Comparison of ENCODE assay signal across 1 cellular context in genomic region chr18:21704603-21705364, GRCh38.
TF ChIP-seq lines count a peak whose summit lies in the region.

Gene ABHD3, minus strand, starts transcription at chr18:21704774. Its CDS starts 109 bp downstream, at chr18:21704665.

TF ChIP-seq in HepG2, 621 proteins besides CTCF, POLR2A, EP300 and RAD21 (continued from another document and continues in another):
- TF ChIP-seq ZNF280D (CRISPR knock-in tag; IDR thresholded peaks at IDR 0.05) (peak; percentile 79), ZNF142 (CRISPR knock-in tag; IDR thresholded peaks at IDR 0.05) (peak; percentile 55; the same call in 1 of the 2 replicates), KDM4B (CRISPR knock-in tag; IDR thresholded peaks at IDR 0.05) (peak; percentile 75; the same call in 1 of the 2 replicates), PITX1 (CRISPR knock-in tag; IDR thresholded peaks at IDR 0.05) (peak; percentile 55; the same call in 1 of the 2 replicates), NAIF1 (CRISPR knock-in tag; IDR thresholded peaks at IDR 0.05; ENCODE audit: borderline replicate concordance) (no peak), SP1 (IDR thresholded peaks at IDR 0.05) (no peak), SP1 (CRISPR knock-in tag; IDR thresholded peaks at IDR 0.05) (peak; percentile 27), SKI (IDR thresholded peaks at IDR 0.05; ENCODE audit: partially characterized antibody) (peak; percentile 40), HINFP (CRISPR knock-in tag; IDR thresholded peaks at IDR 0.05; ENCODE audit: low read depth) (0 out of 2 replicates have a peak, but pooled peaks have one; percentile 27), THAP9 (CRISPR knock-in tag; IDR thresholded peaks at IDR 0.05; ENCODE audit: borderline replicate concordance) (peak; percentile 24; the same call in 1 of the 2 replicates), AHR (CRISPR knock-in tag; IDR thresholded peaks at IDR 0.05) (0 out of 2 replicates have a peak, but pooled peaks have one; percentile 43), ZNF138 (CRISPR knock-in tag; IDR thresholded peaks at IDR 0.05; ENCODE audit: low read depth) (no peak), ZNF124 (CRISPR knock-in tag; IDR thresholded peaks at IDR 0.05) (0 out of 2 replicates have a peak, but pooled peaks have one; percentile 66), KLF9 (CRISPR knock-in tag; IDR thresholded peaks at IDR 0.05; ENCODE audit: low read depth) (no peak), PHF8 (CRISPR knock-in tag; IDR thresholded peaks at IDR 0.05) (peak; percentile 44), PPARG (CRISPR knock-in tag; conservative IDR thresholded peaks at IDR 0.05) (0 out of 2 replicates have a peak, but pooled peaks have one; percentile 27), ZNF737 (CRISPR knock-in tag; IDR thresholded peaks at IDR 0.05; ENCODE audit: borderline replicate concordance) (no peak), ERF (CRISPR knock-in tag; IDR thresholded peaks at IDR 0.05) (peak; percentile 67), ZNF30 (CRISPR knock-in tag; IDR thresholded peaks at IDR 0.05) (no peak), ZSCAN5A (CRISPR knock-in tag; IDR thresholded peaks at IDR 0.05; ENCODE audit: borderline replicate concordance) (no peak; the same call in 1 of the 2 replicates), SMAD1 (CRISPR knock-in tag; IDR thresholded peaks at IDR 0.05; ENCODE audit: borderline replicate concordance, low read depth) (peak; percentile 39; the same call in 1 of the 2 replicates), PHF21A (CRISPR knock-in tag; IDR thresholded peaks at IDR 0.05) (peak; percentile 3; the same call in 1 of the 2 replicates), ZNF230 (CRISPR knock-in tag; IDR thresholded peaks at IDR 0.05) (0 out of 2 replicates have a peak, but pooled peaks have one; percentile 45), XRCC5 (optimal IDR thresholded peaks at IDR 0.05; ENCODE audit: low read length) (peak; percentile 39), SOX6 (IDR thresholded peaks at IDR 0.05) (no peak), SOX6 (CRISPR knock-in tag; IDR thresholded peaks at IDR 0.05) (peak; percentile 46), ZNF253 (CRISPR knock-in tag; IDR thresholded peaks at IDR 0.05; ENCODE audit: borderline replicate concordance) (peak; percentile 77; the same call in 1 of the 2 replicates), IRF9 (CRISPR knock-in tag; IDR thresholded peaks at IDR 0.05; ENCODE audit: borderline replicate concordance) (0 out of 2 replicates have a peak, but pooled peaks have one; percentile 33), UBTF (CRISPR knock-in tag; IDR thresholded peaks at IDR 0.05) (peak; percentile 94; the same call in 1 of the 2 replicates), TAF15 (IDR thresholded peaks at IDR 0.05; ENCODE audit: low read depth, low read length, poor library complexity, severe bottlenecking) (peak; percentile 12), YY1 (IDR thresholded peaks at IDR 0.05; ENCODE audit: insufficient read depth, insufficient replicate concordance, low read depth, low read length) (peak; percentile 42), ARID3A (IDR thresholded peaks at IDR 0.05; ENCODE audit: low read depth, low read length) (no peak), ZNF607 (CRISPR knock-in tag; IDR thresholded peaks at IDR 0.05; ENCODE audit: borderline replicate concordance) (peak; percentile 91)
